ENCODE assay signal across 18 cellular contexts in genomic region chr1:241163363-241163762, GRCh38.
"Had no signal": no experiment of that assay in that cellular context is flagged by ENCODE, and none has a peak within 500 bp of the region (broad histone marks: within the 10 kb centered on the region; RNA-seq: fewer than 3 reads in every experiment).

No MANE protein-coding gene starts in this region.

- H3K4me2 ChIP-seq: hepatocyte had no signal

- H3K36me3 ChIP-seq: spleen, tibial artery, upper lobe of left lung, uterus had no signal

- H3K27ac ChIP-seq: hepatocyte, psoas muscle, spleen, tibial artery, upper lobe of left lung, uterus had no signal

- H3K27me3 ChIP-seq: hepatocyte, spleen, tibial artery, upper lobe of left lung, uterus had no signal

- H3K9me3 ChIP-seq: psoas muscle, tibial artery, upper lobe of left lung, uterus had no signal

- ATAC-seq: naive thymus-derived CD4-positive, alpha-beta T cell; psoas muscle; sciatic nerve; stimulated activated memory B cell treated with anti-CD40 and anti-IgM and Interleukin-4, amounts not matched to agents 10 μg/mL and 1 μg/mL and 100 μg/mL, for 72 hours had no signal

- H3K4me3 ChIP-seq: hepatocyte, psoas muscle, spleen, tibial artery, upper lobe of left lung, uterus had no signal

- H3K79me2 ChIP-seq: hepatocyte had no signal

- H3K4me1 ChIP-seq: psoas muscle, spleen, tibial artery, upper lobe of left lung, uterus had no signal

- H2AFZ ChIP-seq: hepatocyte had no signal

- FAIRE-seq: islet of Langerhans had no signal

- DNase-seq: foreskin melanocyte; head of caudate nucleus; kidney glomerular epithelial cell; naive thymus-derived CD4-positive, alpha-beta T cell; nephron progenitor cell; psoas muscle; retina; spleen; stimulated activated CD4-positive, alpha-beta T cell treated with anti-CD3 and anti-CD28 coated beads, Interleukin-15, amount 100 ng/mL, for 24 hours; stimulated activated CD4-positive, alpha-beta T cell treated with anti-CD3 and anti-CD28 coated beads, Interleukin-1b, Interleukin-23, amount 100 ng/mL, for 48 hours; stimulated activated CD4-positive, alpha-beta T cell treated with anti-CD3 and anti-CD28 coated beads, Interleukin-4, amount 100 ng/mL, for 24 hours; tibial artery; upper lobe of left lung; uterus had no signal
